ENCODE assay signal across 8 cellular contexts in genomic region chr14:61761557-61761956, GRCh38. TPM values are rescaled to one million over a fixed set of nuclear protein-coding genes. Genes with fewer than 3 reads are reported as not detected.
DNase-seq lines count a peak whose midpoint lies in the region; ATAC-seq and TF ChIP-seq lines count a peak whose summit lies in the region.

No MANE protein-coding gene starts in this region.

- peak overlapping the region; percentile 77 for H3K27ac ChIP-seq in HUES64 (ENCODE audit: low read depth, low read length)
- peak overlapping the region; percentile 66 for H3K27ac ChIP-seq in brain microvascular endothelial cell

- H3K9ac ChIP-seq in HUES64 (ENCODE audit: low read depth, low read length): peak overlapping the region; percentile 67

- H3K27me3 Mint-ChIP-seq in memory B cell: no peaks in the 10 kb centered on the region

- ATAC-seq in GM18511 (IDR thresholded peaks at IDR 0.05; ENCODE audit: unreplicated experiment) (peak; percentile 4), memory B cell (ENCODE audit: low read depth) (no peak)

- H3K4me3 ChIP-seq in HUES64 (ENCODE audit: low read length): peak overlapping the region; percentile 88
- peak overlapping the region; percentile 92 for H3K4me3 ChIP-seq in brain microvascular endothelial cell (ENCODE audit: low read depth, low read length)

- in situ Hi-C loops in brain microvascular endothelial cell (cut with HindIII; ENCODE audit: low pct_ligation_motif_present, low sequenced_read_pairs): no loop called here

- 65% methylated on average over 4 of the region's 5 CpGs for WGBS in HUES64

- peak overlapping the region; percentile 99 for H3K27ac Mint-ChIP-seq in memory B cell

- H3K27me3 ChIP-seq in HUES64 (ENCODE audit: insufficient read depth, low read length) (no peaks in the 10 kb centered on the region), brain microvascular endothelial cell (replicated peaks) (no peaks in the 10 kb centered on the region)

- H3K36me3 ChIP-seq in HUES64 (ENCODE audit: insufficient read depth, low read length) (peaks cover 9% of the 10 kb centered on the region), brain microvascular endothelial cell (replicated peaks) (no peaks in the 10 kb centered on the region)

- peak overlapping the region; percentile 100 for H3K4me3 Mint-ChIP-seq in memory B cell

- H3K9me3 Mint-ChIP-seq in memory B cell: no peaks in the 10 kb centered on the region

- peaks cover 27% of the 10 kb centered on the region for H3K4me1 Mint-ChIP-seq in memory B cell

- H3K4me1 ChIP-seq in HUES64 (ENCODE audit: insufficient read depth, low read length): peaks cover 30% of the 10 kb centered on the region

- TF ChIP-seq CTCF in brain microvascular endothelial cell (IDR thresholded peaks at IDR 0.05; ENCODE audit: low read depth, low read length, missing control alignments): no peak

- no peaks in the 10 kb centered on the region for H3K9me3 ChIP-seq in HUES64 (ENCODE audit: insufficient read depth, low read depth, low read length)

- DNase-seq in brain microvascular endothelial cell (no peak), memory B cell (ENCODE audit: low spot score in 2 of 2) (no peak), DMS114 treated with DMSO at 0.1 percent for 48 hours (lab: John Stamatoyannopoulos, UW; ENCODE audit: unreplicated experiment) (no peak), GM19240 (ENCODE audit: insufficient read length, low spot score) (no peak), COLO829 (ENCODE audit: low spot score) (no peak)
- no peak for DNase-seq in activated effector memory CD4-positive, alpha-beta T cell treated with anti-CD3 and anti-CD28 coated beads, Interleukin-2, amount 50 U/mL, for 16 hours

- peaks cover 2% of the 10 kb centered on the region for H3K36me3 Mint-ChIP-seq in memory B cell

RNA-seq across cellular contexts. Expression of gene SNAPC1, which starts 0.7 kb away (rescaled TPM):
- 6.4 TPM for polyA plus RNA-seq in HUES64 (2013, experiment 1 of 2)
- polyA plus RNA-seq in HUES64 (2013, experiment 2 of 2): 8.7 TPM

RNA-seq across cellular contexts. Expression of gene SYT16, which starts 50.9 kb away (rescaled TPM):
- 0.40 TPM for polyA plus RNA-seq in HUES64 (2013, experiment 1 of 2)
- polyA plus RNA-seq in HUES64 (2013, experiment 2 of 2): 0.70 TPM
